21 cellular contexts compared by ENCODE assay signal in genomic region chr3:170785454-170785853, GRCh38.
DNase-seq lines count a peak whose midpoint lies in the region; ATAC-seq, FAIRE-seq and TF ChIP-seq lines count a peak whose summit lies in the region.
"Had no signal": no experiment of that assay in that cellular context is flagged by ENCODE, and none has a peak within 500 bp of the region (broad histone marks: within the 10 kb centered on the region; RNA-seq: fewer than 3 reads in every experiment).

No MANE protein-coding gene starts in this region.

- no peaks in the 10 kb centered on the region for H3K9me3 Mint-ChIP-seq in natural killer cell
- no peaks in the 10 kb centered on the region for H3K9me3 Mint-ChIP-seq in natural killer cell treated with Interleukin-12 subunit alpha and Interleukin-12 subunit beta and Interleukin-15 and Interleukin-18, amount 100 ng/mL, for 72 hours
- H3K9me3 Mint-ChIP-seq in progenitor cell of endocrine pancreas (ENCODE audit: low read depth): peaks cover 10% of the 10 kb centered on the region
- H3K9me3 Mint-ChIP-seq: CD8-positive, alpha-beta memory T cell had no signal

- H3K27me3 ChIP-seq in K562 (ENCODE audit: control insufficient read depth in 2 of 2, insufficient read depth in 2 of 2, low read length in 2 of 2): no peaks in the 10 kb centered on the region
- H3K27me3 ChIP-seq: BLaER1 had no signal

- in situ Hi-C loops in K562 (cut with MboI): no loop called here

- no peak overlapping the region for H3K27ac ChIP-seq in K562 (ENCODE audit: extremely low read depth, low read depth, low read length)
- H3K27ac ChIP-seq: 22Rv1, BLaER1, C4-2B had no signal

- ATAC-seq in natural killer cell: no peak
- ATAC-seq in natural killer cell treated with Interleukin-12 subunit alpha and Interleukin-12 subunit beta and Interleukin-15 and Interleukin-18, amount 100 ng/mL, for 72 hours: no peak
- peak; percentile 31; the same call in 1 of the 3 replicates for ATAC-seq in K562
- no peak for ATAC-seq in HG02840 (IDR thresholded peaks at IDR 0.05; ENCODE audit: low FRiP score, unreplicated experiment)
- no peak for ATAC-seq in HG03457 (IDR thresholded peaks at IDR 0.05; ENCODE audit: unreplicated experiment)
- ATAC-seq: GM12878 had no signal

- peaks cover 0 to 14% of the 10 kb centered on the region in 2 experiments; a peak in 3 of 5 replicates for H3K4me1 ChIP-seq in K562 (replicated peaks in 1 of 2; ENCODE audit: control insufficient read depth in 2 of 2, insufficient read depth in 2 of 2, low read length in 2 of 2)
- H3K4me1 ChIP-seq: BLaER1, HAP-1 had no signal

- DNase-seq in natural killer cell (no peak), K562 (ENCODE audit: extremely low read depth in 1 of 4, low spot score in 3 of 4) (no peak), progenitor cell of endocrine pancreas (ENCODE audit: low spot score, unreplicated experiment) (no peak)
- DNase-seq in natural killer cell treated with Interleukin-12 subunit alpha and Interleukin-12 subunit beta and Interleukin-15 and Interleukin-18, amount 100 ng/mL, for 72 hours (ENCODE audit: low spot score): no peak
- DNase-seq: CD4-positive, CD25-positive, alpha-beta regulatory T cell; CD8-positive, alpha-beta memory T cell; DMS 273 treated with DMSO at 0.1 percent for 48 hours; DMS79; EL; GDM1; GOT3 had no signal

- intact Hi-C loops in natural killer cell (cut with micrococcal nuclease): no loop called here
- intact Hi-C loops in K562 (cut with micrococcal nuclease): no loop called here

- TF ChIP-seq CTCF in natural killer cell (IDR thresholded peaks at IDR 0.05): peak; percentile 16
- no peak for TF ChIP-seq CTCF in K562 (IDR thresholded peaks at IDR 0.05 in 2 of 3, conservative IDR thresholded peaks at IDR 0.05 in 1 of 3; ENCODE audit: insufficient read depth in 2 of 3, low read depth in 1 of 3, low read length in 3 of 3)
- TF ChIP-seq CTCF in progenitor cell of endocrine pancreas (IDR thresholded peaks at IDR 0.05; ENCODE audit: unreplicated experiment): no peak

- CTCF ChIA-PET in K562 (lab: Yijun Ruan, JAX; ENCODE audit: low intra/inter-chr PET ratio): no interaction called here

- H3K9me1 ChIP-seq in K562 (ENCODE audit: control insufficient read depth, insufficient read depth, low read length): no peaks in the 10 kb centered on the region

- H3K4me3 ChIP-seq in K562: no peak overlapping the region
- H3K4me3 ChIP-seq: BLaER1, GM12878, HAP-1 had no signal

- TF ChIP-seq POLR2A in K562 (conservative IDR thresholded peaks at IDR 0.05): no peak

- no peak for TF ChIP-seq RAD21 in K562 (CRISPR knock-in tag; conservative IDR thresholded peaks at IDR 0.05 in 1 of 2, IDR thresholded peaks at IDR 0.05 in 1 of 2)

- no peak for TF ChIP-seq EP300 in K562 (IDR thresholded peaks at IDR 0.05; ENCODE audit: low read length)

- no peaks in the 10 kb centered on the region for H4K20me1 ChIP-seq in K562 (replicated peaks; ENCODE audit: control insufficient read depth, insufficient read depth, low read length)
- H4K20me1 ChIP-seq: BLaER1 had no signal

- H3K79me2 ChIP-seq in K562 (ENCODE audit: control insufficient read depth, insufficient read depth, low read length): no peaks in the 10 kb centered on the region

- no peaks in the 10 kb centered on the region for H3K36me3 ChIP-seq in K562 (ENCODE audit: control insufficient read depth, insufficient read depth, low read length)
- H3K36me3 ChIP-seq: BLaER1, HAP-1 had no signal

- no peak for FAIRE-seq in K562 (lab: Jason Lieb, UNC)
- FAIRE-seq: A204.1, D721Med, GM12878 had no signal

- H3K9ac ChIP-seq in K562 (ENCODE audit: insufficient read depth in 1 of 2, low read depth in 2 of 2, low read length in 2 of 2): no peak overlapping the region
- H3K9ac ChIP-seq: BLaER1 had no signal

- H3K9me3 ChIP-seq in K562 (replicated peaks; ENCODE audit: control insufficient read depth, insufficient read depth, low read depth, low read length): no peaks in the 10 kb centered on the region
- H3K9me3 ChIP-seq: BLaER1, HAP-1 had no signal

- H3K4me2 ChIP-seq in K562 (ENCODE audit: insufficient read depth, low read length): no peak overlapping the region
- H3K4me2 ChIP-seq: BLaER1 had no signal

- POLR2A ChIA-PET in K562 (lab: Yijun Ruan, JAX): interaction anchor here (1.3 kb wide), 1 partner anchor 54 kb away, joined by 5 read pairs; no protein-coding TSS in a partner anchor

- H3K27ac Mint-ChIP-seq in natural killer cell: no peak overlapping the region
- H3K27ac Mint-ChIP-seq in natural killer cell treated with Interleukin-12 subunit alpha and Interleukin-12 subunit beta and Interleukin-15 and Interleukin-18, amount 100 ng/mL, for 72 hours: no peak overlapping the region
- peak overlapping the region; percentile 7 for H3K27ac Mint-ChIP-seq in progenitor cell of endocrine pancreas
- H3K27ac Mint-ChIP-seq: B cell; CD4-positive, CD25-positive, alpha-beta regulatory T cell; CD8-positive, alpha-beta memory T cell had no signal

- 46% methylated on average over 3 of the region's 3 CpGs for WGBS in K562 (ENCODE audit: insufficient coverage, low coverage, missing lambda C conversion rate)

- H3K36me3 Mint-ChIP-seq in natural killer cell (no peaks in the 10 kb centered on the region), progenitor cell of endocrine pancreas (ENCODE audit: insufficient read depth) (no peaks in the 10 kb centered on the region)
- H3K36me3 Mint-ChIP-seq in natural killer cell treated with Interleukin-12 subunit alpha and Interleukin-12 subunit beta and Interleukin-15 and Interleukin-18, amount 100 ng/mL, for 72 hours: no peaks in the 10 kb centered on the region
- H3K36me3 Mint-ChIP-seq: CD4-positive, CD25-positive, alpha-beta regulatory T cell; CD8-positive, alpha-beta memory T cell had no signal

- no peak overlapping the region for H3K4me3 Mint-ChIP-seq in natural killer cell
- H3K4me3 Mint-ChIP-seq in natural killer cell treated with Interleukin-12 subunit alpha and Interleukin-12 subunit beta and Interleukin-15 and Interleukin-18, amount 100 ng/mL, for 72 hours: no peak overlapping the region
- H3K4me3 Mint-ChIP-seq in progenitor cell of endocrine pancreas (ENCODE audit: low read depth): no peak overlapping the region
- H3K4me3 Mint-ChIP-seq: B cell; CD4-positive, CD25-positive, alpha-beta regulatory T cell; CD8-positive, alpha-beta memory T cell had no signal

- peaks cover 29 to 45% of the 10 kb centered on the region in 2 donors for H3K27me3 Mint-ChIP-seq in natural killer cell (ENCODE audit: low read depth in 2 of 2)
- H3K27me3 Mint-ChIP-seq in natural killer cell treated with Interleukin-12 subunit alpha and Interleukin-12 subunit beta and Interleukin-15 and Interleukin-18, amount 100 ng/mL, for 72 hours: peaks cover 32 to 54% of the 10 kb centered on the region in 2 donors
- no peaks in the 10 kb centered on the region for H3K27me3 Mint-ChIP-seq in progenitor cell of endocrine pancreas

- no peaks in the 10 kb centered on the region for H3K4me1 Mint-ChIP-seq in natural killer cell
- H3K4me1 Mint-ChIP-seq in natural killer cell treated with Interleukin-12 subunit alpha and Interleukin-12 subunit beta and Interleukin-15 and Interleukin-18, amount 100 ng/mL, for 72 hours (ENCODE audit: low read depth in 2 of 2): no peaks in the 10 kb centered on the region
- peaks cover 7% of the 10 kb centered on the region for H3K4me1 Mint-ChIP-seq in progenitor cell of endocrine pancreas (ENCODE audit: low read depth)
- H3K4me1 Mint-ChIP-seq: B cell; CD4-positive, CD25-positive, alpha-beta regulatory T cell; CD8-positive, alpha-beta memory T cell had no signal

- H2AFZ ChIP-seq in K562 (ENCODE audit: low read depth, low read length): peak overlapping the region; percentile 76

- no TSS peak for BruUV-seq in K562 (replicated peaks; lab: Mats Ljungman, UMichigan)

TF ChIP-seq in K562, 482 proteins besides CTCF, POLR2A, EP300 and RAD21 (continues in another document):
- TF ChIP-seq FOXJ2 (tag; IDR thresholded peaks at IDR 0.05) (no peak), PTRF (tag; IDR thresholded peaks at IDR 0.05) (no peak), ZNF75A (CRISPR knock-in tag; IDR thresholded peaks at IDR 0.05) (peak; percentile 78), PRPF4 (IDR thresholded peaks at IDR 0.05; ENCODE audit: insufficient read depth, low read depth, low read length, poor library complexity, severe bottlenecking) (no peak), SMARCA5 (IDR thresholded peaks at IDR 0.05) (peak; percentile 65; the same call in 1 of the 2 replicates), ZNF444 (CRISPR knock-in tag; IDR thresholded peaks at IDR 0.05) (no peak), ZNF717 (CRISPR knock-in tag; IDR thresholded peaks at IDR 0.05) (no peak), THRAP3 (IDR thresholded peaks at IDR 0.05; ENCODE audit: borderline replicate concordance) (peak; percentile 91), ZBTB5 (IDR thresholded peaks at IDR 0.05) (0 out of 2 replicates have a peak, but pooled peaks have one; percentile 26), DACH1 (IDR thresholded peaks at IDR 0.05; ENCODE audit: partially characterized antibody) (no peak)
